Comparison of ENCODE assay signal across 1 cellular context in the genomic region with DNA sequence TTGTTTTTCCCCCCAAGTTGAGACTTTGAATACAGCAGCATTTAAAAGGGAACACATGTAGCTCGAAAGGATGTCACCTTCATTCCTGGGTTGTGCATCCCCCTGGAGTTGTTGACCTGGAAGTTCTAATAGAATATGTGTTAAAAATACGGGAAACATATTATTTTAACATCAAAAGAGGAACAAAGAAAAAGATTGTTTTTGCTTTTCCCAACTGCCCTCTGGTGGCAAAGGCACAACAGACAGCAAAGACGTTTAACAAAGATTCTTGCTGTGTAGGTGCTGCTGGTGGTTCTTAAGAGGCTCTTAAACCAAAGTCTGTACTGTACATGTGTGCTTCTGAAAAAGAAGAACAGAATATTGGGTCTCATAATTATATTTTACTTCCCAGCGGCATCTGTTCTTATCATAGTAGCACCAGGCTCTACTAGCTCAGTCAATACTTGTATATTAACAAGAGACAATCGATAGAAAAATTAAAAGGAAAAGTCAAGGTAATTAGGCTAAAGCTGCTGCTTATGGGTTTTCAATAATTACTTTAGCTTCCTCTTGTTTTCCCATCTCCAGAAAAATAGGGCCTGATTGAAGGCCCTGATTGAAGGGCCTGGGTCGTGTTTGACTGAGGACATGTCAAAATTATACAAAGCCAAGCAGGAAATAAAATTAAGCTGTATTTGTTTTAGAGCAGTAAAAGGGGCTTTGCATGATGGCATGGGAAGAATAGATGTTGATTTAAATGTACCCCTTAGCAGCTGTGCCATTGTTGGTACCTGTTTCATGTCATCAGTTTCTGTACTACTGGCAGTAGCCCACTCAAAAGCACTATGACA.
TF ChIP-seq lines count a peak whose summit lies in the region.

No MANE protein-coding gene starts in this region.

TF ChIP-seq in endothelial cell of umbilical vein, 7 proteins besides CTCF, POLR2A, EP300 and RAD21 (continued from another document):
- no peak for TF ChIP-seq GATA2 (IDR thresholded peaks at IDR 0.05; ENCODE audit: insufficient read depth, insufficient read length, low read depth, low read length)
- TF ChIP-seq POLR2AphosphoS5 (IDR thresholded peaks at IDR 0.05; ENCODE audit: insufficient read depth, low read depth, low read length), result no peak
- no peak for TF ChIP-seq MYC (IDR thresholded peaks at IDR 0.05; ENCODE audit: low read depth, low read length)
- TF ChIP-seq JUN (IDR thresholded peaks at IDR 0.05; ENCODE audit: borderline replicate concordance, insufficient read depth, insufficient read length, low read depth), result no peak
- no peak for TF ChIP-seq EZH2 (IDR thresholded peaks at IDR 0.05; ENCODE audit: borderline replicate concordance, low read depth, low read length, severe bottlenecking)
